32 cellular contexts compared by ENCODE assay signal in the genomic region with DNA sequence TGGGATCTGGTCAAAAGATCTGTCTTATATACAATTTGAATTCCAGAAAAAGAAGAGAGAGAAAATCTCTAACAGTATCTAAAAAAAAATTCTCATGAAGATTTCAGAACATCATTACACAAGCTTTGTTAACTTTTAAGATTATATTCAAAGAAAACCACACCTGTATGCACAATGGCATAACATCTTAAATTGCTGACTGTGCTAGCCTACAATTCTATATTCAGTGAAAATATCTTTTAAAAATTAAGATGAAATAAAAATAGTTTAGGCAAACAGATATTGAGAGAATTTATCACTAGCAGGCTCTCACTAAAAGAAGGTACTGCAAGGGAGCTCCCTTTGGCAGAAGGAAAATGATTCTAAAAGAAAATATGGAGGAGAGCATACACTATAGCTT.
DNase-seq lines count a peak whose midpoint lies in the region; ATAC-seq, FAIRE-seq and TF ChIP-seq lines count a peak whose summit lies in the region.
"Had no signal": no experiment of that assay in that cellular context is flagged by ENCODE, and none has a peak within 500 bp of the region (broad histone marks: within the 10 kb centered on the region; RNA-seq: fewer than 3 reads in every experiment).

No MANE protein-coding gene starts in this region.

- no peak overlapping the region for H2BK20ac ChIP-seq in IMR-90 (ENCODE audit: low read depth, low read length)

- no peak for DNase-seq in HepG2 (ENCODE audit: low spot score)
- DNase-seq in right lobe of liver = no peak
- DNase-seq in IMR-90 = no peak
- DNase-seq in K562 (ENCODE audit: extremely low read depth in 1 of 4, low spot score in 3 of 4) = no peak
- DNase-seq in DMS 273 (lab: John Stamatoyannopoulos, UW; ENCODE audit: unreplicated experiment) = no peak
- no peak for DNase-seq in NCI-H1694 treated with DMSO at 0.1 percent for 48 hours (lab: John Stamatoyannopoulos, UW)
- DNase-seq: 8988T; ACHN; AML-193; BE2C; C1 segment of cervical spinal cord; Caco-2; Calu3; CD4-positive, alpha-beta memory T cell; CD4-positive, alpha-beta T cell; CD4-positive, CD25-positive, alpha-beta regulatory T cell; CD8-positive, alpha-beta memory T cell; CD8-positive, alpha-beta T cell; COR-L47; DMS 273 treated with DMSO at 0.1 percent for 48 hours; DMS153; DMS53; DMS79; DMS79 treated with DMSO at 0.1 percent for 48 hours; DND-41; EL had no signal

- no peak for TF ChIP-seq EP300 in HepG2 (IDR thresholded peaks at IDR 0.05; ENCODE audit: low read depth in 2 of 2, low read length in 2 of 2)
- TF ChIP-seq EP300 in HepG2 (CRISPR knock-in tag; IDR thresholded peaks at IDR 0.05; ENCODE audit: borderline replicate concordance) = no peak
- TF ChIP-seq EP300 in K562 (IDR thresholded peaks at IDR 0.05; ENCODE audit: low read length) = no peak

- no peaks in the 10 kb centered on the region for H3K79me2 ChIP-seq in HepG2 (ENCODE audit: insufficient read depth, low read length)
- H3K79me2 ChIP-seq in K562 (ENCODE audit: control insufficient read depth, insufficient read depth, low read length) = no peaks in the 10 kb centered on the region

- no peak overlapping the region for H3K4ac ChIP-seq in IMR-90 (ENCODE audit: low read depth, low read length)

- CTCF ChIA-PET in HepG2 (lab: Yijun Ruan, JAX; ENCODE audit: low intra/inter-chr PET ratio, low total read pairs) (no interaction called here), IMR-90 (lab: Yijun Ruan, JAX) (interaction anchor here (1.0 kb wide), 1 partner anchor 41 kb away, joined by 4 read pairs; no protein-coding TSS in a partner anchor), K562 (lab: Yijun Ruan, JAX; ENCODE audit: low intra/inter-chr PET ratio) (no interaction called here)

- no peak overlapping the region for H2BK5ac ChIP-seq in IMR-90 (ENCODE audit: low read depth, low read length, poor library complexity, severe bottlenecking)

- in situ Hi-C loops in HepG2 (cut with HindIII; ENCODE audit: extremely low pct_ligation_motif_present, low pct_unique_long_range_greater_than_20kb) = no loop called here
- in situ Hi-C loops in IMR-90 (cut with MboI; ENCODE audit: low sequenced_read_pairs) = loop anchor here (25.0 kb wide), 1 partner anchor 1806 kb away; no protein-coding TSS in a partner anchor
- in situ Hi-C loops in K562 (cut with MboI) = loop anchor here (10.0 kb wide), 1 partner anchor 232 kb away; no protein-coding TSS in a partner anchor

- no peaks in the 10 kb centered on the region for H3K9me3 ChIP-seq in HepG2 (ENCODE audit: low read length)
- no peaks in the 10 kb centered on the region for H3K9me3 ChIP-seq in right lobe of liver
- H3K9me3 ChIP-seq in IMR-90 (ENCODE audit: control insufficient read depth, insufficient read depth, low read length) = no peaks in the 10 kb centered on the region
- H3K9me3 ChIP-seq in K562 (replicated peaks; ENCODE audit: control insufficient read depth, insufficient read depth, low read depth, low read length) = no peaks in the 10 kb centered on the region
- H3K9me3 ChIP-seq: A549; BE2C; BLaER1; BLaER1 treated with 17β-estradiol and CSF1 and Interleukin-3, amounts not matched to agents 10 nM and 100 nM; Caco-2 had no signal

- no peak overlapping the region for H2AK9ac ChIP-seq in IMR-90 (replicated peaks; ENCODE audit: low read depth, low read length, poor library complexity)

- dilution Hi-C loops in IMR-90 (cut with HindIII; ENCODE audit: low sequenced_read_pairs, unreplicated experiment) = no loop called here

- no peak overlapping the region for H2BK120ac ChIP-seq in IMR-90 (ENCODE audit: low read depth, low read length)

- peaks cover 0 to 8% of the 10 kb centered on the region in 2 experiments; a peak in 1 of 5 replicates for H3K36me3 ChIP-seq in HepG2 (replicated peaks in 1 of 2; ENCODE audit: control insufficient read depth in 1 of 2, insufficient read depth in 2 of 2, low read length in 2 of 2)
- H3K36me3 ChIP-seq in right lobe of liver = peaks cover 0 to 8% (median 3%) of the 10 kb centered on the region in 4 donors
- H3K36me3 ChIP-seq in IMR-90 (ENCODE audit: control insufficient read depth, insufficient read depth, low read length) = no peaks in the 10 kb centered on the region
- no peaks in the 10 kb centered on the region for H3K36me3 ChIP-seq in K562 (ENCODE audit: control insufficient read depth, insufficient read depth, low read length)
- H3K36me3 ChIP-seq: BE2C; BLaER1; BLaER1 treated with 17β-estradiol and CSF1 and Interleukin-3, amounts not matched to agents 10 nM and 100 nM had no signal

- H3K18ac ChIP-seq in IMR-90 (ENCODE audit: low read depth, low read length) = no peak overlapping the region

- no peak overlapping the region for H2AK5ac ChIP-seq in IMR-90 (ENCODE audit: low read depth, low read length)

- H3K4me3 ChIP-seq in HepG2 (replicated peaks in 1 of 3; ENCODE audit: insufficient read depth in 1 of 3, low read depth in 2 of 3, low read length in 3 of 3) (no peak overlapping the region), right lobe of liver (no peak overlapping the region), IMR-90 (ENCODE audit: insufficient read depth, low read depth, low read length) (no peak overlapping the region), K562 (no peak overlapping the region)
- H3K4me3 ChIP-seq: A549; BLaER1; BLaER1 treated with 17β-estradiol and CSF1 and Interleukin-3, amounts not matched to agents 10 nM and 100 nM had no signal

- H3K9ac ChIP-seq in HepG2 (ENCODE audit: insufficient read depth, low read depth, low read length) (no peak overlapping the region), IMR-90 (ENCODE audit: low read depth, low read length) (no peak overlapping the region), K562 (ENCODE audit: insufficient read depth in 1 of 2, low read depth in 2 of 2, low read length in 2 of 2) (no peak overlapping the region)
- H3K9ac ChIP-seq: BLaER1; BLaER1 treated with 17β-estradiol and CSF1 and Interleukin-3, amounts not matched to agents 10 nM and 100 nM had no signal

- no peak overlapping the region for H4K8ac ChIP-seq in IMR-90 (ENCODE audit: low read depth in 2 of 2, low read length in 2 of 2)

- no TSS peak for BruUV-seq in HepG2 (replicated peaks; lab: Mats Ljungman, UMichigan)
- BruUV-seq in IMR-90 (replicated peaks; lab: Mats Ljungman, UMichigan) = no TSS peak
- BruUV-seq in K562 (replicated peaks; lab: Mats Ljungman, UMichigan) = no TSS peak

- intact Hi-C loops in HepG2 (cut with micrococcal nuclease; ENCODE audit: unreplicated experiment) = no loop called here
- intact Hi-C loops in right lobe of liver (cut with DNase I) = no loop called here
- intact Hi-C loops in IMR-90 (cut with micrococcal nuclease) = no loop called here
- intact Hi-C loops in K562 (cut with micrococcal nuclease) = no loop called here

- H4K5ac ChIP-seq in IMR-90 (ENCODE audit: low read depth, low read length) = no peak overlapping the region

- TF ChIP-seq POLR2A in HepG2 (IDR thresholded peaks at IDR 0.05; ENCODE audit: insufficient read depth in 1 of 2, low read depth in 2 of 2, low read length in 2 of 2) = no peak
- no peak for TF ChIP-seq POLR2A in right lobe of liver (IDR thresholded peaks at IDR 0.05)
- no peak for TF ChIP-seq POLR2A in IMR-90 (IDR thresholded peaks at IDR 0.05; ENCODE audit: low read depth, low read length)
- no peak for TF ChIP-seq POLR2A in K562 (conservative IDR thresholded peaks at IDR 0.05)

- no peak for TF ChIP-seq RAD21 in HepG2 (CRISPR knock-in tag; IDR thresholded peaks at IDR 0.05)
- TF ChIP-seq RAD21 in IMR-90 (IDR thresholded peaks at IDR 0.05; ENCODE audit: low read length) = no peak
- TF ChIP-seq RAD21 in K562 (CRISPR knock-in tag; conservative IDR thresholded peaks at IDR 0.05 in 1 of 2, IDR thresholded peaks at IDR 0.05 in 1 of 2) = no peak

- H3K4me1 ChIP-seq in HepG2 (ENCODE audit: insufficient read depth, low read length) (no peaks in the 10 kb centered on the region), right lobe of liver (no peaks in the 10 kb centered on the region), IMR-90 (ENCODE audit: control insufficient read depth, insufficient read depth, low read length) (peaks cover 2% of the 10 kb centered on the region; the same call in 1 of the 2 replicates), K562 (replicated peaks in 1 of 2; ENCODE audit: control insufficient read depth in 2 of 2, insufficient read depth in 2 of 2, low read length in 2 of 2) (no peaks in the 10 kb centered on the region)
- H3K4me1 ChIP-seq: A549, BLaER1 had no signal

- H4K20me1 ChIP-seq in HepG2 (ENCODE audit: insufficient read depth, low read length) (no peaks in the 10 kb centered on the region), IMR-90 (ENCODE audit: insufficient read depth, low read length) (no peaks in the 10 kb centered on the region), K562 (replicated peaks; ENCODE audit: control insufficient read depth, insufficient read depth, low read length) (no peaks in the 10 kb centered on the region)
- H4K20me1 ChIP-seq: BLaER1; BLaER1 treated with 17β-estradiol and CSF1 and Interleukin-3, amounts not matched to agents 10 nM and 100 nM had no signal

- POLR2A ChIA-PET in HepG2 (lab: Yijun Ruan, JAX) (no interaction called here), IMR-90 (lab: Charles Lee; ENCODE audit: unreplicated experiment) (no interaction called here), K562 (lab: Yijun Ruan, JAX) (no interaction called here)

- H3K4me2 ChIP-seq in HepG2 (ENCODE audit: low read depth, low read length) (no peak overlapping the region), IMR-90 (ENCODE audit: low read depth, low read length) (no peak overlapping the region), K562 (ENCODE audit: insufficient read depth, low read length) (no peak overlapping the region)
- H3K4me2 ChIP-seq: A549; BLaER1; BLaER1 treated with 17β-estradiol and CSF1 and Interleukin-3, amounts not matched to agents 10 nM and 100 nM had no signal

- H3K27ac ChIP-seq in HepG2 (ENCODE audit: extremely low read length, insufficient read depth, low read length) = no peak overlapping the region
- H3K27ac ChIP-seq in right lobe of liver = no peak overlapping the region
- H3K27ac ChIP-seq in IMR-90 (ENCODE audit: insufficient read depth, low read length) = no peak overlapping the region
- H3K27ac ChIP-seq in K562 (ENCODE audit: extremely low read depth, low read depth, low read length) = no peak overlapping the region
- H3K27ac ChIP-seq: 22Rv1; A549; BLaER1; BLaER1 treated with 17β-estradiol and CSF1 and Interleukin-3, amounts not matched to agents 10 nM and 100 nM; C4-2B had no signal

- H4K91ac ChIP-seq in IMR-90 (ENCODE audit: insufficient read depth, low read depth, low read length) = no peak overlapping the region

- no peak overlapping the region for H3K56ac ChIP-seq in IMR-90 (ENCODE audit: extremely low read depth, insufficient read depth, low read length)

- ATAC-seq in HepG2 (no peak), right lobe of liver (no peak), IMR-90 (ENCODE audit: low read depth) (no peak), K562 (no peak)
- ATAC-seq: A549; CD8-positive, alpha-beta T cell had no signal

- H3K27me3 ChIP-seq in HepG2 (ENCODE audit: control insufficient read depth in 1 of 2, insufficient read depth in 2 of 2, low read length in 2 of 2) = no peaks in the 10 kb centered on the region
- H3K27me3 ChIP-seq in right lobe of liver = no peaks in the 10 kb centered on the region
- H3K27me3 ChIP-seq in IMR-90 (ENCODE audit: control insufficient read depth, insufficient read depth, low read length) = no peaks in the 10 kb centered on the region
- H3K27me3 ChIP-seq in K562 (ENCODE audit: control insufficient read depth in 2 of 2, insufficient read depth in 2 of 2, low read length in 2 of 2) = no peaks in the 10 kb centered on the region
- H3K27me3 ChIP-seq: BE2C; BLaER1; BLaER1 treated with 17β-estradiol and CSF1 and Interleukin-3, amounts not matched to agents 10 nM and 100 nM had no signal

- no peak overlapping the region for H2AFZ ChIP-seq in HepG2 (ENCODE audit: low read length)
- H2AFZ ChIP-seq in IMR-90 (replicated peaks; ENCODE audit: low read length, poor library complexity) = no peak overlapping the region
- H2AFZ ChIP-seq in K562 (ENCODE audit: low read depth, low read length) = no peak overlapping the region

- no peak for FAIRE-seq in HepG2 (lab: Jason Lieb, UNC)
- FAIRE-seq in K562 (lab: Jason Lieb, UNC) = no peak
- FAIRE-seq: A549, D721Med had no signal

- no peak overlapping the region for H2BK15ac ChIP-seq in IMR-90 (ENCODE audit: low read depth, low read length)

- H3K23ac ChIP-seq in IMR-90 (ENCODE audit: low read depth, low read length) = no peak overlapping the region

- TF ChIP-seq CTCF in HepG2 (CRISPR knock-in tag; IDR thresholded peaks at IDR 0.05) (no peak), right lobe of liver (IDR thresholded peaks at IDR 0.05) (no peak), IMR-90 (conservative IDR thresholded peaks at IDR 0.05; ENCODE audit: low read depth, low read length) (no peak), K562 (IDR thresholded peaks at IDR 0.05 in 2 of 3, conservative IDR thresholded peaks at IDR 0.05 in 1 of 3; ENCODE audit: insufficient read depth in 2 of 3, low read depth in 1 of 3, low read length in 3 of 3) (no peak)

- H3K14ac ChIP-seq in IMR-90 (replicated peaks; ENCODE audit: low read depth, low read length) = no peak overlapping the region

- H3K79me1 ChIP-seq in IMR-90 (ENCODE audit: low read depth in 1 of 2, low read length in 2 of 2) = no peaks in the 10 kb centered on the region

- H3K9me1 ChIP-seq in IMR-90 (ENCODE audit: insufficient read depth, low read length) (peaks cover 3% of the 10 kb centered on the region), K562 (ENCODE audit: control insufficient read depth, insufficient read depth, low read length) (no peaks in the 10 kb centered on the region)
